Comparison of ENCODE assay signal across 12 cellular contexts in the genomic region with DNA sequence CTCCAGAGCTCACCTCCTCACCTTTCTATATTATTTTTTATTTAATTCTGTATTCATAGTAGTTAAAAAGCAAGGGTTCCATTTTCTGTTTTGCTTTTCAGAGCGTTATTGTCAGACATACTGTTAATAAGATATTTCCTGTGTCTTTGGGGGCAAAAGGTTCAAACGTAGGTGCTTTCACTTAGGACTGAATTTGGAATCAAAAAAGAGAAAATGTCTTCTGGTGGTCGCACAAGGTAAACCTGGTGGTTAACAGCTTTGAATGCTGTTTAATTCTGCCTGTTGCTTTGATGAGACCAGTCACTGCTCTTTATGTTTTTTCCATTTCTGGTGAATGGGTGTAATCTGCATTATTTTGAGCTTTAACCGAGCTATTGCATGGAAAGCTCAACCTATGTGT.
"Had no signal": no experiment of that assay in that cellular context is flagged by ENCODE, and none has a peak within 500 bp of the region (broad histone marks: within the 10 kb centered on the region; RNA-seq: fewer than 3 reads in every experiment).

No MANE protein-coding gene starts in this region.

- H3K4me2 ChIP-seq: hepatocyte had no signal

- DNase-seq: activated CD4-positive, alpha-beta T cell treated with anti-CD3 and anti-CD28 coated beads for 1 hour; activated CD8-positive, alpha-beta memory T cell treated with anti-CD3 and anti-CD28 coated beads for 24 hours; activated naive CD4-positive, alpha-beta T cell treated with anti-CD3 and anti-CD28 coated beads, Interleukin-2, amount 10 ng/mL, durations not matched to agents 7 days and 5 days; amniotic stem cell; colonic mucosa; esophagus squamous epithelium; mammary epithelial cell; stimulated activated CD4-positive, alpha-beta T cell treated with anti-CD3 and anti-CD28 coated beads, Interleukin-12 subunit alpha, Interleukin-12 subunit beta, amount 100 ng/mL, for 4 hours; stimulated activated CD4-positive, alpha-beta T cell treated with anti-CD3 and anti-CD28 coated beads, Interleukin-2, amount 100 ng/mL, for 24 hours; tibial artery had no signal

- H3K27me3 ChIP-seq: colonic mucosa, esophagus squamous epithelium, hepatocyte, tibial artery had no signal

- H3K27me3 Mint-ChIP-seq: activated naive CD4-positive, alpha-beta T cell treated with anti-CD3 and anti-CD28 coated beads, Interleukin-2, amount 10 ng/mL, durations not matched to agents 7 days and 5 days had no signal

- H3K9me3 ChIP-seq: colonic mucosa, esophagus squamous epithelium, tibial artery had no signal

- H3K36me3 ChIP-seq: colonic mucosa, tibial artery had no signal

- H3K4me3 Mint-ChIP-seq: activated naive CD4-positive, alpha-beta T cell treated with anti-CD3 and anti-CD28 coated beads, Interleukin-2, amount 10 ng/mL, durations not matched to agents 7 days and 5 days had no signal

- H2AFZ ChIP-seq: hepatocyte had no signal

- H3K9me3 Mint-ChIP-seq: activated naive CD4-positive, alpha-beta T cell treated with anti-CD3 and anti-CD28 coated beads, Interleukin-2, amount 10 ng/mL, durations not matched to agents 7 days and 5 days had no signal

- H3K4me1 ChIP-seq: colonic mucosa had no signal

- ATAC-seq: left lobe of liver had no signal

- H3K4me3 ChIP-seq: colonic mucosa, esophagus squamous epithelium, hepatocyte, tibial artery had no signal

- H3K27ac Mint-ChIP-seq: activated naive CD4-positive, alpha-beta T cell treated with anti-CD3 and anti-CD28 coated beads, Interleukin-2, amount 10 ng/mL, durations not matched to agents 7 days and 5 days had no signal

- H3K27ac ChIP-seq: colonic mucosa, esophagus squamous epithelium, hepatocyte, tibial artery had no signal
